ENCODE assay signal across 1 cellular context in genomic region chr9:136840877-136841645, GRCh38.
A peak's percentile ranks its signal among the peaks of the same experiment; 100 is the strongest.
TF ChIP-seq lines count a peak whose summit lies in the region.

No MANE protein-coding gene starts in this region.

TF ChIP-seq in HepG2, 621 proteins besides CTCF, POLR2A, EP300 and RAD21 (continued from another document and continues in another):
- TF ChIP-seq ZNF496 (CRISPR knock-in tag; IDR thresholded peaks at IDR 0.05; ENCODE audit: insufficient replicate concordance) (no peak), LRRFIP1 (CRISPR knock-in tag; conservative IDR thresholded peaks at IDR 0.05) (no peak), MED8 (CRISPR knock-in tag; IDR thresholded peaks at IDR 0.05; ENCODE audit: insufficient replicate concordance) (peak; percentile 44), NFAT5 (CRISPR knock-in tag; IDR thresholded peaks at IDR 0.05) (no peak), ZNF260 (CRISPR knock-in tag; IDR thresholded peaks at IDR 0.05; ENCODE audit: borderline replicate concordance, low read depth) (no peak), ZNF296 (CRISPR knock-in tag; conservative IDR thresholded peaks at IDR 0.05) (no peak), ZZZ3 (CRISPR knock-in tag; IDR thresholded peaks at IDR 0.05; ENCODE audit: borderline replicate concordance) (peak; percentile 71; the same call in 1 of the 2 replicates), BORCS8-MEF2B (CRISPR knock-in tag; IDR thresholded peaks at IDR 0.05) (0 out of 2 replicates have a peak, but pooled peaks have one; percentile 64), ESRRA (CRISPR knock-in tag; IDR thresholded peaks at IDR 0.05; ENCODE audit: low read depth) (peak; percentile 73), ZNF263 (CRISPR knock-in tag; IDR thresholded peaks at IDR 0.05) (no peak; the same call in 1 of the 2 replicates), AFF4 (CRISPR knock-in tag; IDR thresholded peaks at IDR 0.05) (no peak), SETDB1 (CRISPR knock-in tag; IDR thresholded peaks at IDR 0.05; ENCODE audit: borderline replicate concordance) (no peak), IRF9 (CRISPR knock-in tag; IDR thresholded peaks at IDR 0.05; ENCODE audit: borderline replicate concordance) (peak; percentile 40; the same call in 1 of the 2 replicates), CEBPZ (IDR thresholded peaks at IDR 0.05; ENCODE audit: low read length) (no peak), ZBTB25 (CRISPR knock-in tag; IDR thresholded peaks at IDR 0.05) (no peak), TERF1 (CRISPR knock-in tag; IDR thresholded peaks at IDR 0.05) (no peak), ZBED4 (CRISPR knock-in tag; IDR thresholded peaks at IDR 0.05; ENCODE audit: borderline replicate concordance) (no peak), ZNF580 (CRISPR knock-in tag; IDR thresholded peaks at IDR 0.05; ENCODE audit: borderline replicate concordance, low read depth) (no peak; the same call in 1 of the 2 replicates), RCOR2 (CRISPR knock-in tag; IDR thresholded peaks at IDR 0.05) (no peak), ZNF253 (CRISPR knock-in tag; IDR thresholded peaks at IDR 0.05; ENCODE audit: borderline replicate concordance) (no peak), GPN1 (CRISPR knock-in tag; IDR thresholded peaks at IDR 0.05; ENCODE audit: borderline replicate concordance) (no peak), RFXANK (CRISPR knock-in tag; IDR thresholded peaks at IDR 0.05) (no peak), ZSCAN30 (CRISPR knock-in tag; IDR thresholded peaks at IDR 0.05) (no peak), ELF1 (CRISPR knock-in tag; IDR thresholded peaks at IDR 0.05) (no peak), ATF1 (CRISPR knock-in tag; IDR thresholded peaks at IDR 0.05) (no peak), ZNF468 (CRISPR knock-in tag; IDR thresholded peaks at IDR 0.05) (no peak), ZNF589 (CRISPR knock-in tag; conservative IDR thresholded peaks at IDR 0.05) (0 out of 2 replicates have a peak, but pooled peaks have one; percentile 53), ZNF563 (CRISPR knock-in tag; IDR thresholded peaks at IDR 0.05) (no peak), BATF2 (CRISPR knock-in tag; IDR thresholded peaks at IDR 0.05) (peak; percentile 84; the same call in 1 of the 2 replicates)
